21 cellular contexts compared by ENCODE assay signal in genomic region chr17:38460082-38460715, GRCh38. TPM values are rescaled to one million over a fixed set of nuclear protein-coding genes. Genes with fewer than 3 reads are reported as not detected.
DNase-seq lines count a peak whose midpoint lies in the region; ATAC-seq, FAIRE-seq and TF ChIP-seq lines count a peak whose summit lies in the region.
"Had no signal": no experiment of that assay in that cellular context is flagged by ENCODE, and none has a peak within 500 bp of the region (broad histone marks: within the 10 kb centered on the region; RNA-seq: fewer than 3 reads in every experiment).

No MANE protein-coding gene starts in this region.

- H3K27me3 ChIP-seq in BLaER1: no peaks in the 10 kb centered on the region
- H3K27me3 ChIP-seq in GM23338 (ENCODE audit: insufficient read depth): no peaks in the 10 kb centered on the region
- peaks cover 10 to 42% of the 10 kb centered on the region in 2 experiments for H3K27me3 ChIP-seq in K562 (ENCODE audit: control insufficient read depth in 2 of 2, insufficient read depth in 2 of 2, low read length in 2 of 2)
- peaks cover 29 to 93% of the 10 kb centered on the region in 2 experiments; a peak in 4 of 5 replicates for H3K27me3 ChIP-seq in HepG2 (ENCODE audit: control insufficient read depth in 1 of 2, insufficient read depth in 2 of 2, low read length in 2 of 2)
- H3K27me3 ChIP-seq in Karpas-422 (ENCODE audit: low read length): no peaks in the 10 kb centered on the region
- no peaks in the 10 kb centered on the region for H3K27me3 ChIP-seq in breast epithelium
- H3K27me3 ChIP-seq: tibial artery had no signal

- CTCF ChIA-PET in K562 (lab: Yijun Ruan, JAX; ENCODE audit: low intra/inter-chr PET ratio): no interaction called here
- CTCF ChIA-PET in HepG2 (lab: Yijun Ruan, JAX; ENCODE audit: low intra/inter-chr PET ratio, low total read pairs): no interaction called here

- FAIRE-seq in K562 (lab: Jason Lieb, UNC) (no peak), HepG2 (lab: Jason Lieb, UNC) (no peak)
- FAIRE-seq: frontal cortex, H54, small intestine had no signal

- TF ChIP-seq POLR2A in K562 (conservative IDR thresholded peaks at IDR 0.05): no peak
- TF ChIP-seq POLR2A in HepG2 (IDR thresholded peaks at IDR 0.05; ENCODE audit: insufficient read depth in 1 of 2, low read depth in 2 of 2, low read length in 2 of 2): no peak
- TF ChIP-seq POLR2A in breast epithelium (IDR thresholded peaks at IDR 0.05): no peak

- intact Hi-C loops in K562 (cut with micrococcal nuclease) (no loop called here), HepG2 (cut with micrococcal nuclease; ENCODE audit: unreplicated experiment) (no loop called here), breast epithelium (cut with DNase I; ENCODE audit: low total_unique reads) (no loop called here)

- H3K4me2 ChIP-seq in BLaER1: peak overlapping the region; percentile 45
- no peak overlapping the region for H3K4me2 ChIP-seq in GM23338
- H3K4me2 ChIP-seq in K562 (ENCODE audit: insufficient read depth, low read length): peak overlapping the region; percentile 72
- no peak overlapping the region for H3K4me2 ChIP-seq in HepG2 (ENCODE audit: low read depth, low read length)
- no peak overlapping the region for H3K4me2 ChIP-seq in Karpas-422 (ENCODE audit: low read depth, low read length, poor library complexity, severe bottlenecking)
- H3K4me2 ChIP-seq: KMS-11, SK-N-SH had no signal

- 0 out of 2 replicates have a peak overlapping the region, but pooled peaks have one; percentile 23 for H3K9ac ChIP-seq in BLaER1
- peak overlapping the region; percentile 19 to 86 for H3K9ac ChIP-seq in K562 (ENCODE audit: insufficient read depth in 1 of 2, low read depth in 2 of 2, low read length in 2 of 2)
- no peak overlapping the region for H3K9ac ChIP-seq in HepG2 (ENCODE audit: insufficient read depth, low read depth, low read length)
- no peak overlapping the region for H3K9ac ChIP-seq in Karpas-422 (ENCODE audit: low read length)
- H3K9ac ChIP-seq: KMS-11, SK-N-SH had no signal

- no peak for ATAC-seq in GM23338
- peak; percentile 45 for ATAC-seq in K562
- no peak; the same call in 2 of the 3 replicates for ATAC-seq in HepG2
- ATAC-seq: PC-3 had no signal

- no peaks in the 10 kb centered on the region for H3K9me1 ChIP-seq in K562 (ENCODE audit: control insufficient read depth, insufficient read depth, low read length)

- H3K27ac ChIP-seq in BLaER1 (peak overlapping the region; percentile 37), GM23338 (ENCODE audit: low read depth) (peak overlapping the region; percentile 55; the same call in 1 of the 2 replicates), K562 (ENCODE audit: extremely low read depth, low read depth, low read length) (peak overlapping the region; percentile 21; the same call in 1 of the 3 replicates), HepG2 (ENCODE audit: extremely low read length, insufficient read depth, low read length) (no peak overlapping the region), Karpas-422 (ENCODE audit: low read length) (no peak overlapping the region), breast epithelium (no peak overlapping the region)
- H3K27ac ChIP-seq: KMS-11 had no signal

- 3% methylated on average over 12 of the region's 12 CpGs for WGBS in K562 (ENCODE audit: insufficient coverage, low coverage, missing lambda C conversion rate)
- 16% methylated on average over 11 of the region's 12 CpGs for WGBS in HepG2 (ENCODE audit: low lambda C conversion rate)

- POLR2A ChIA-PET in K562 (lab: Yijun Ruan, JAX): interaction anchor here (1.5 kb wide), 1 partner anchor 9 kb away, joined by 5 read pairs; no protein-coding TSS in a partner anchor
- POLR2A ChIA-PET in HepG2 (lab: Yijun Ruan, JAX): no interaction called here

- H2AFZ ChIP-seq in GM23338 (no peak overlapping the region), K562 (ENCODE audit: low read depth, low read length) (peak overlapping the region; percentile 86), HepG2 (ENCODE audit: low read length) (no peak overlapping the region), Karpas-422 (ENCODE audit: low read length) (no peak overlapping the region)

- peaks cover 46% of the 10 kb centered on the region for H3K4me1 Mint-ChIP-seq in GM23338
- H3K4me1 Mint-ChIP-seq: activated CD4-positive, alpha-beta T cell treated with anti-CD3 and anti-CD28 coated beads, Interleukin-2, amount 10 ng/mL, durations not matched to agents 24 days and 14 days had no signal

- no peak overlapping the region for H3K4me3 ChIP-seq in BLaER1
- no peak overlapping the region for H3K4me3 ChIP-seq in GM23338
- no peak overlapping the region; the same call in 1 of the 2 replicates for H3K4me3 ChIP-seq in K562
- no peak overlapping the region for H3K4me3 ChIP-seq in HepG2 (replicated peaks in 1 of 3; ENCODE audit: insufficient read depth in 1 of 3, low read depth in 2 of 3, low read length in 3 of 3)
- H3K4me3 ChIP-seq in Karpas-422 (ENCODE audit: low read length): no peak overlapping the region
- H3K4me3 ChIP-seq in breast epithelium: no peak overlapping the region
- H3K4me3 ChIP-seq: tibial artery had no signal

- peaks cover 24% of the 10 kb centered on the region for H3K27me3 Mint-ChIP-seq in GM23338 (ENCODE audit: insufficient read depth, low read depth, poor library complexity)

- no peak for DNase-seq in GM23338 (ENCODE audit: low spot score)
- peak; percentile 51 to 76 (median 62) for DNase-seq in K562 (ENCODE audit: extremely low read depth in 1 of 4, low spot score in 3 of 4)
- no peak for DNase-seq in HepG2 (ENCODE audit: low spot score)
- DNase-seq in dermis blood vessel endothelial cell: no peak
- no peak for DNase-seq in midbrain (lab: John Stamatoyannopoulos, UW)
- DNase-seq in Karpas-422: no peak
- DNase-seq in breast epithelium (ENCODE audit: low spot score in 2 of 2): no peak
- DNase-seq: activated CD4-positive, alpha-beta T cell treated with anti-CD3 and anti-CD28 coated beads, Interleukin-2, amount 10 ng/mL, durations not matched to agents 24 days and 14 days; activated CD8-positive, alpha-beta memory T cell treated with anti-CD3 and anti-CD28 coated beads, Interleukin-2, amount 50 U/mL, for 48 hours; activated gamma-delta T cell; NCI-H1105; PC-3; SK-N-SH; small intestine; T-helper 9 cell; tibial artery had no signal

- H3K9me3 ChIP-seq in BLaER1 (no peaks in the 10 kb centered on the region), K562 (replicated peaks; ENCODE audit: control insufficient read depth, insufficient read depth, low read depth, low read length) (no peaks in the 10 kb centered on the region), HepG2 (ENCODE audit: low read length) (no peaks in the 10 kb centered on the region), Karpas-422 (ENCODE audit: low read length) (no peaks in the 10 kb centered on the region), breast epithelium (no peaks in the 10 kb centered on the region)
- H3K9me3 ChIP-seq: SK-N-SH, tibial artery had no signal

- TF ChIP-seq EP300 in K562 (IDR thresholded peaks at IDR 0.05; ENCODE audit: low read length) (no peak), HepG2 (IDR thresholded peaks at IDR 0.05; ENCODE audit: low read depth in 2 of 2, low read length in 2 of 2) (no peak), HepG2 (CRISPR knock-in tag; IDR thresholded peaks at IDR 0.05; ENCODE audit: borderline replicate concordance) (no peak)

- peaks cover 100% of the 10 kb centered on the region for H4K20me1 ChIP-seq in BLaER1
- peaks cover 6% of the 10 kb centered on the region; the same call in 1 of the 2 replicates for H4K20me1 ChIP-seq in GM23338 (replicated peaks; ENCODE audit: insufficient read depth)
- H4K20me1 ChIP-seq in K562 (replicated peaks; ENCODE audit: control insufficient read depth, insufficient read depth, low read length): 0 out of 2 replicates have a peak, but pooled peaks cover 6% of the 10 kb centered on the region
- H4K20me1 ChIP-seq in HepG2 (ENCODE audit: insufficient read depth, low read length): peaks cover 8% of the 10 kb centered on the region; the same call in 1 of the 2 replicates
- H4K20me1 ChIP-seq in Karpas-422 (ENCODE audit: insufficient read depth, low read depth, low read length): no peaks in the 10 kb centered on the region

- H3K79me2 ChIP-seq in GM23338 (replicated peaks; ENCODE audit: insufficient read depth) (peaks cover 38% of the 10 kb centered on the region), K562 (ENCODE audit: control insufficient read depth, insufficient read depth, low read length) (no peaks in the 10 kb centered on the region), HepG2 (ENCODE audit: insufficient read depth, low read length) (no peaks in the 10 kb centered on the region), Karpas-422 (ENCODE audit: low read length) (no peaks in the 10 kb centered on the region)

- TF ChIP-seq RAD21 in K562 (CRISPR knock-in tag; conservative IDR thresholded peaks at IDR 0.05 in 1 of 2, IDR thresholded peaks at IDR 0.05 in 1 of 2) (no peak), HepG2 (CRISPR knock-in tag; IDR thresholded peaks at IDR 0.05) (no peak)

- peaks cover 82% of the 10 kb centered on the region for H3K4me1 ChIP-seq in BLaER1
- H3K4me1 ChIP-seq in GM23338 (ENCODE audit: insufficient read depth): peaks cover 21% of the 10 kb centered on the region
- peaks cover 21 to 48% of the 10 kb centered on the region in 2 experiments; a peak in 4 of 5 replicates for H3K4me1 ChIP-seq in K562 (replicated peaks in 1 of 2; ENCODE audit: control insufficient read depth in 2 of 2, insufficient read depth in 2 of 2, low read length in 2 of 2)
- H3K4me1 ChIP-seq in HepG2 (ENCODE audit: insufficient read depth, low read length): no peaks in the 10 kb centered on the region
- H3K4me1 ChIP-seq in Karpas-422 (ENCODE audit: low read length): no peaks in the 10 kb centered on the region
- peaks cover 0 to 9% of the 10 kb centered on the region in 2 donors for H3K4me1 ChIP-seq in breast epithelium

- H3K9me2 ChIP-seq in GM23338 (ENCODE audit: insufficient read depth) (no peaks in the 10 kb centered on the region), Karpas-422 (replicated peaks; ENCODE audit: insufficient read depth, low read length) (no peaks in the 10 kb centered on the region)
- H3K9me2 ChIP-seq: SK-N-SH had no signal

- in situ Hi-C loops in K562 (cut with MboI) (no loop called here), HepG2 (cut with HindIII; ENCODE audit: extremely low pct_ligation_motif_present, low pct_unique_long_range_greater_than_20kb) (no loop called here)

- peak overlapping the region; percentile 23; the same call in 1 of the 3 replicates for H3K4me3 Mint-ChIP-seq in GM23338
- H3K4me3 Mint-ChIP-seq: activated CD4-positive, alpha-beta T cell treated with anti-CD3 and anti-CD28 coated beads, Interleukin-2, amount 10 ng/mL, durations not matched to agents 24 days and 14 days had no signal

- BruUV-seq in K562 (replicated peaks; lab: Mats Ljungman, UMichigan) (no TSS peak), HepG2 (replicated peaks; lab: Mats Ljungman, UMichigan) (no TSS peak)

- TF ChIP-seq CTCF in GM23338 (conservative IDR thresholded peaks at IDR 0.05; ENCODE audit: low read depth in 2 of 2) (no peak), K562 (IDR thresholded peaks at IDR 0.05 in 2 of 3, conservative IDR thresholded peaks at IDR 0.05 in 1 of 3; ENCODE audit: insufficient read depth in 2 of 3, low read depth in 1 of 3, low read length in 3 of 3) (no peak), HepG2 (CRISPR knock-in tag; IDR thresholded peaks at IDR 0.05) (no peak), breast epithelium (IDR thresholded peaks at IDR 0.05) (no peak)

- peaks cover 53% of the 10 kb centered on the region for H3K36me3 Mint-ChIP-seq in GM23338 (ENCODE audit: low read depth)

- H3K36me3 ChIP-seq in BLaER1 (peaks cover 76% of the 10 kb centered on the region), GM23338 (ENCODE audit: insufficient read depth) (peaks cover 26% of the 10 kb centered on the region), K562 (ENCODE audit: control insufficient read depth, insufficient read depth, low read length) (no peaks in the 10 kb centered on the region), HepG2 (replicated peaks in 1 of 2; ENCODE audit: control insufficient read depth in 1 of 2, insufficient read depth in 2 of 2, low read length in 2 of 2) (no peaks in the 10 kb centered on the region), Karpas-422 (ENCODE audit: insufficient read depth, low read length) (no peaks in the 10 kb centered on the region), breast epithelium (no peaks in the 10 kb centered on the region)

- H3K9me3 Mint-ChIP-seq in GM23338: peaks cover 2% of the 10 kb centered on the region; the same call in 1 of the 3 replicates
- H3K9me3 Mint-ChIP-seq: activated CD4-positive, alpha-beta T cell treated with anti-CD3 and anti-CD28 coated beads, Interleukin-2, amount 10 ng/mL, durations not matched to agents 24 days and 14 days had no signal

- peak overlapping the region; percentile 80 for H3K27ac Mint-ChIP-seq in GM23338
- H3K27ac Mint-ChIP-seq: activated CD4-positive, alpha-beta T cell treated with anti-CD3 and anti-CD28 coated beads, Interleukin-2, amount 10 ng/mL, durations not matched to agents 24 days and 14 days; progenitor cell of endocrine pancreas had no signal

- H3F3A ChIP-seq in GM23338 (replicated peaks; ENCODE audit: low read depth): peaks cover 7% of the 10 kb centered on the region

RNA-seq across cellular contexts. Expression of gene ARHGAP23, which starts 31.9 kb away (rescaled TPM):
- total RNA-seq in GM23338 (2014; rRNA removed; shearing (Covaris generic)): 116 and 150 TPM in 2 replicates
- polyA plus RNA-seq in GM23338 (2016; fragmentation: Nextera tagmentation; extraction: Ambion mirVana) (21.4 and 24.1 TPM in 2 replicates), K562 (2011; rRNA removed) (0.12 and 0.71 TPM in 2 replicates), K562 (2014; fragmentation: Illumina TruSeq; extraction: Trizol) (0.68 and 0.70 TPM in 2 replicates), K562 (2014; fragmentation: Nextera tagmentation; extraction: Ambion mirVana) (under 1 TPM; 0.01 to 0.03 TPM), K562 (2014; rRNA removed) (0.69 and 1.6 TPM in 2 replicates), HepG2 (2011; rRNA removed) (0.03 TPM in 2 replicates)
- 5.4 and 10.3 TPM in 2 replicates for total RNA-seq in K562 (2011; cell fraction: chromatin; rRNA removed; ENCODE audit: low replicate concordance)
- 3.6 and 6.0 TPM in 2 replicates for total RNA-seq in K562 (2011; cell fraction: nucleolus; rRNA removed)
- total RNA-seq in K562 (2011; cell fraction: nucleoplasm; rRNA removed): 4.4 and 6.6 TPM in 2 replicates
- total RNA-seq in K562 (2014; rRNA removed) (0.33 and 0.86 TPM in 2 replicates), K562 (2014; rRNA removed; fragmentation: Illumina TruSeq; extraction: Trizol) (0.06 and 0.25 TPM in 2 replicates), K562 (2015; rRNA removed; fragmentation: Illumina TruSeq; extraction: Trizol) (0.29 and 0.57 TPM in 2 replicates), K562 (2021) (1.4 and 2.7 TPM in 2 replicates), HepG2 (2016; rRNA removed; fragmentation: Illumina TruSeq; extraction: Trizol) (not detected in 2 replicates), dermis blood vessel endothelial cell (34.9 and 104 TPM in 2 replicates), breast epithelium (10 to 100 TPM; 13.8 to 25.2 (median 21.1) TPM)
- polyA plus RNA-seq in K562 (2011; cell fraction: cytosol; rRNA removed): 0.10 and 1.00 TPM in 2 replicates
- 0.80 and 2.2 TPM in 2 replicates for polyA plus RNA-seq in K562 (2011; cell fraction: nucleus; rRNA removed)
- 0.52 and 0.68 TPM in 2 replicates for polyA plus RNA-seq in K562 (2012)
- polyA minus RNA-seq in K562 (2011; rRNA and poly(A)+ RNA removed): 0.24 and 1.6 TPM in 2 replicates
- 0.18 and 1.4 TPM in 2 replicates for polyA minus RNA-seq in K562 (2011; cell fraction: cytosol; rRNA and poly(A)+ RNA removed)
- 1.7 and 3.0 TPM in 2 replicates for polyA minus RNA-seq in K562 (2011; cell fraction: nucleus; rRNA and poly(A)+ RNA removed)
- not detected in 2 replicates for total RNA-seq in HepG2 (2016; cell fraction: cytosol; rRNA removed; fragmentation: Illumina TruSeq; extraction: Trizol; ENCODE audit: low read depth)
- total RNA-seq in HepG2 (2016; cell fraction: insoluble cytoplasmic fraction; rRNA removed; fragmentation: Illumina TruSeq; extraction: Trizol): 0.22 TPM in 1 of 2 replicates, not detected in the other
- total RNA-seq in HepG2 (2016; cell fraction: membrane; rRNA removed; fragmentation: Illumina TruSeq; extraction: Trizol): not detected in 2 replicates
- 0.96 TPM in 1 of 2 replicates, not detected in the other for total RNA-seq in HepG2 (2016; cell fraction: nucleus; rRNA removed; fragmentation: Illumina TruSeq; extraction: Trizol)
- polyA plus RNA-seq in HepG2 (2011; cell fraction: cytosol; rRNA removed): 0.03 and 0.14 TPM in 2 replicates
- polyA plus RNA-seq in HepG2 (2011; cell fraction: nucleus; rRNA removed): 0.28 and 0.32 TPM in 2 replicates
- 0.08 and 0.20 TPM in 2 replicates for polyA plus RNA-seq in HepG2 (2012)
- polyA plus RNA-seq in HepG2 (2016; cell fraction: cytosol; fragmentation: Illumina TruSeq; extraction: Trizol; ENCODE audit: low read depth): 0.18 TPM in 1 of 2 replicates, not detected in the other
- polyA plus RNA-seq in HepG2 (2016; cell fraction: insoluble cytoplasmic fraction; fragmentation: Illumina TruSeq; extraction: Trizol; ENCODE audit: low read depth): 0.04 TPM in 1 of 2 replicates, not detected in the other
- polyA plus RNA-seq in HepG2 (2016; cell fraction: membrane; fragmentation: Illumina TruSeq; extraction: Trizol; ENCODE audit: low read depth): not detected in 2 replicates
- polyA plus RNA-seq in HepG2 (2016; cell fraction: nucleus; fragmentation: Illumina TruSeq; extraction: Trizol; ENCODE audit: insufficient read depth, low read depth): 0.15 and 0.55 TPM in 2 replicates
- polyA minus RNA-seq in HepG2 (2011; rRNA and poly(A)+ RNA removed; ENCODE audit: low replicate concordance): 41.8 TPM in 1 of 2 replicates, not detected in the other
- 0.20 TPM in 1 of 2 replicates, not detected in the other for polyA minus RNA-seq in HepG2 (2011; cell fraction: cytosol; rRNA and poly(A)+ RNA removed)
- 0.39 TPM in 1 of 2 replicates, not detected in the other for polyA minus RNA-seq in HepG2 (2011; cell fraction: nucleus; rRNA and poly(A)+ RNA removed)
- total RNA-seq in Karpas-422 (2014; rRNA removed; shearing (Covaris generic); ENCODE audit: low replicate concordance): 0.04 and 0.54 TPM in 2 replicates

Comparison
In these comparisons a context has a peak if more than half of its experiments do, and no peak if none do; other contexts are left out.
1. H3K27ac ChIP-seq: peak in BLaER1 (single experiment), GM23338 (single experiment) and K562 (single experiment); none in HepG2 (single experiment), Karpas-422 (single experiment) and breast epithelium (0 of 2).
2. H3K4me2 ChIP-seq: peak in BLaER1 (single experiment) and K562 (single experiment); none in GM23338 (single experiment), HepG2 (single experiment) and Karpas-422 (single experiment).
3. H3K9ac ChIP-seq: peak in BLaER1 (single experiment) and K562 (2 of 2); none in HepG2 (single experiment) and Karpas-422 (single experiment).
4. DNase-seq: peak in K562 (4 of 4); none in GM23338 (single experiment), HepG2 (single experiment), dermis blood vessel endothelial cell (single experiment), midbrain (single experiment), Karpas-422 (single experiment) and breast epithelium (0 of 2).